In genomic region chr12:98594050-98594853, GRCh38 we compare ENCODE assay signal across 2 cellular contexts.
TF ChIP-seq lines count a peak whose summit lies in the region.

No MANE protein-coding gene starts in this region.

TF ChIP-seq in GM23338, 12 proteins besides CTCF, POLR2A, EP300 and RAD21:
- no peak for TF ChIP-seq STAT1 (IDR thresholded peaks at IDR 0.05; ENCODE audit: unreplicated experiment)
- TF ChIP-seq ETS1 (IDR thresholded peaks at IDR 0.05) = no peak
- no peak for TF ChIP-seq EZH2 (IDR thresholded peaks at IDR 0.05; ENCODE audit: low read depth, unreplicated experiment)
TF ChIP-seq in GM23338: peak in this region for 0.

TF ChIP-seq in HepG2, 621 proteins besides CTCF, POLR2A, EP300 and RAD21 (continues in another document):
- TF ChIP-seq IKZF5 (CRISPR knock-in tag; IDR thresholded peaks at IDR 0.05) (no peak), RBFOX2 (IDR thresholded peaks at IDR 0.05; ENCODE audit: low read depth, low read length) (peak; percentile 38), NBN (conservative IDR thresholded peaks at IDR 0.05) (no peak), ZNF512 (CRISPR knock-in tag; IDR thresholded peaks at IDR 0.05) (0 out of 2 replicates have a peak, but pooled peaks have one; percentile 35), GRHL1 (CRISPR knock-in tag; conservative IDR thresholded peaks at IDR 0.05) (no peak), ZC3H4 (CRISPR knock-in tag; IDR thresholded peaks at IDR 0.05; ENCODE audit: borderline replicate concordance) (no peak), ZNF792 (CRISPR knock-in tag; IDR thresholded peaks at IDR 0.05) (no peak), ZNF547 (CRISPR knock-in tag; IDR thresholded peaks at IDR 0.05) (peak; percentile 47; the same call in 1 of the 2 replicates), NCOA1 (CRISPR knock-in tag; IDR thresholded peaks at IDR 0.05) (no peak), ZNF713 (CRISPR knock-in tag; IDR thresholded peaks at IDR 0.05) (no peak), TCF7 (IDR thresholded peaks at IDR 0.05; ENCODE audit: low read depth) (no peak), HES4 (CRISPR knock-in tag; IDR thresholded peaks at IDR 0.05; ENCODE audit: borderline replicate concordance) (0 out of 2 replicates have a peak, but pooled peaks have one; percentile 35), NONO (IDR thresholded peaks at IDR 0.05) (no peak), NONO (CRISPR knock-in tag; conservative IDR thresholded peaks at IDR 0.05) (no peak), PHF8 (CRISPR knock-in tag; IDR thresholded peaks at IDR 0.05) (peak; percentile 27), ZBTB40 (IDR thresholded peaks at IDR 0.05) (no peak), ZBTB40 (CRISPR knock-in tag; IDR thresholded peaks at IDR 0.05) (peak; percentile 73), PAWR (CRISPR knock-in tag; IDR thresholded peaks at IDR 0.05; ENCODE audit: borderline replicate concordance) (no peak), BCL3 (CRISPR knock-in tag; IDR thresholded peaks at IDR 0.05) (0 out of 2 replicates have a peak, but pooled peaks have one; percentile 2), DZIP1 (CRISPR knock-in tag; IDR thresholded peaks at IDR 0.05) (no peak; the same call in 1 of the 2 replicates), ZNF614 (CRISPR knock-in tag; IDR thresholded peaks at IDR 0.05; ENCODE audit: borderline replicate concordance) (no peak), ESRRA (CRISPR knock-in tag; IDR thresholded peaks at IDR 0.05; ENCODE audit: low read depth) (0 out of 2 replicates have a peak, but pooled peaks have one; percentile 5), LBX2 (CRISPR knock-in tag; IDR thresholded peaks at IDR 0.05; ENCODE audit: borderline replicate concordance) (no peak), ZNF788 (CRISPR knock-in tag; IDR thresholded peaks at IDR 0.05; ENCODE audit: borderline replicate concordance) (peak; percentile 18; the same call in 1 of the 2 replicates), ZNF350 (CRISPR knock-in tag; IDR thresholded peaks at IDR 0.05; ENCODE audit: borderline replicate concordance, low read depth) (peak; percentile 24; the same call in 1 of the 2 replicates), RBM22 (optimal IDR thresholded peaks at IDR 0.05; ENCODE audit: low read length) (peak; percentile 74), ZNF605 (CRISPR knock-in tag; IDR thresholded peaks at IDR 0.05) (peak; percentile 52; the same call in 1 of the 2 replicates), GMEB2 (CRISPR knock-in tag; IDR thresholded peaks at IDR 0.05; ENCODE audit: low read depth) (no peak), ZNF30 (CRISPR knock-in tag; IDR thresholded peaks at IDR 0.05) (0 out of 2 replicates have a peak, but pooled peaks have one; percentile 77), PHF20 (CRISPR knock-in tag; IDR thresholded peaks at IDR 0.05) (no peak), GTF3A (CRISPR knock-in tag; conservative IDR thresholded peaks at IDR 0.05) (no peak), CCDC6 (CRISPR knock-in tag; IDR thresholded peaks at IDR 0.05) (0 out of 2 replicates have a peak, but pooled peaks have one; percentile 12), EEA1 (CRISPR knock-in tag; IDR thresholded peaks at IDR 0.05; ENCODE audit: borderline replicate concordance) (no peak), NR2F1 (CRISPR knock-in tag; IDR thresholded peaks at IDR 0.05) (no peak), TBX2 (CRISPR knock-in tag; IDR thresholded peaks at IDR 0.05; ENCODE audit: borderline replicate concordance) (peak; percentile 48; the same call in 1 of the 2 replicates), CBX5 (CRISPR knock-in tag; IDR thresholded peaks at IDR 0.05; ENCODE audit: borderline replicate concordance) (0 out of 2 replicates have a peak, but pooled peaks have one; percentile 17), ZNF777 (CRISPR knock-in tag; IDR thresholded peaks at IDR 0.05) (no peak)
